Comparison of ENCODE assay signal across 14 cellular contexts in genomic region chr2:974454-974853, GRCh38. TPM values are rescaled to one million over a fixed set of nuclear protein-coding genes. Genes with fewer than 3 reads are reported as not detected.
DNase-seq lines count a peak whose midpoint lies in the region; ATAC-seq and TF ChIP-seq lines count a peak whose summit lies in the region.
"Had no signal": no experiment of that assay in that cellular context is flagged by ENCODE, and none has a peak within 500 bp of the region (broad histone marks: within the 10 kb centered on the region; RNA-seq: fewer than 3 reads in every experiment).

No MANE protein-coding gene starts in this region.

- no peak for TF ChIP-seq CTCF in lower lobe of right lung (IDR thresholded peaks at IDR 0.05)

- H3K27ac ChIP-seq in lower lobe of right lung, result no peak overlapping the region
- H3K27ac ChIP-seq: GM23248, KMS-11, transverse colon had no signal

- peaks cover 26% of the 10 kb centered on the region for H3K27me3 Mint-ChIP-seq in activated T-cell treated with anti-CD3 and anti-CD28 coated beads, Interleukin-2, amount 50 U/mL, for 24 hours
- no peaks in the 10 kb centered on the region for H3K27me3 Mint-ChIP-seq in activated naive CD8-positive, alpha-beta T cell

- peak overlapping the region; percentile 56 for H3K27ac Mint-ChIP-seq in activated T-cell treated with anti-CD3 and anti-CD28 coated beads, Interleukin-2, amount 50 U/mL, for 24 hours
- peak overlapping the region; percentile 79 for H3K27ac Mint-ChIP-seq in activated naive CD8-positive, alpha-beta T cell

- H3K4me3 Mint-ChIP-seq in activated T-cell treated with anti-CD3 and anti-CD28 coated beads, Interleukin-2, amount 50 U/mL, for 24 hours, result peak overlapping the region; percentile 28
- peak overlapping the region; percentile 71 for H3K4me3 Mint-ChIP-seq in activated naive CD8-positive, alpha-beta T cell

- peaks cover 7% of the 10 kb centered on the region for H3K27me3 ChIP-seq in lower lobe of right lung (ENCODE audit: low read depth)
- H3K27me3 ChIP-seq: transverse colon had no signal

- H3K4me1 ChIP-seq in lower lobe of right lung, result peaks cover 3% of the 10 kb centered on the region
- H3K4me1 ChIP-seq: transverse colon had no signal

- peaks cover 40% of the 10 kb centered on the region for H3K4me1 Mint-ChIP-seq in activated T-cell treated with anti-CD3 and anti-CD28 coated beads, Interleukin-2, amount 50 U/mL, for 24 hours (ENCODE audit: low read depth)
- H3K4me1 Mint-ChIP-seq in activated naive CD8-positive, alpha-beta T cell (ENCODE audit: low read depth), result peaks cover 83% of the 10 kb centered on the region

- ATAC-seq in HG03460 (IDR thresholded peaks at IDR 0.05; ENCODE audit: unreplicated experiment) (peak; percentile 19), HG03521 (IDR thresholded peaks at IDR 0.05; ENCODE audit: unreplicated experiment) (no peak), GM19023 (IDR thresholded peaks at IDR 0.05; ENCODE audit: unreplicated experiment) (no peak), lower lobe of right lung (no peak)

- H3K36me3 ChIP-seq in lower lobe of right lung, result no peaks in the 10 kb centered on the region
- H3K36me3 ChIP-seq: transverse colon had no signal

- no peak overlapping the region for H3K4me3 ChIP-seq in lower lobe of right lung
- H3K4me3 ChIP-seq: GM23248, transverse colon had no signal

- no peak for DNase-seq in activated T-cell treated with anti-CD3 and anti-CD28 coated beads, Interleukin-2, amount 50 U/mL, for 24 hours
- DNase-seq in activated T-cell treated with anti-CD3 and anti-CD28 coated beads for 4 hours (no peak), non-pigmented ciliary epithelial cell (ENCODE audit: low read depth) (peak; percentile 10), lower lobe of right lung (no peak)
- DNase-seq: GM23248, hypothalamus, midbrain, transverse colon had no signal

- intact Hi-C loops in lower lobe of right lung (cut with DNase I), result no loop called here

- H3K9me3 ChIP-seq in lower lobe of right lung, result no peaks in the 10 kb centered on the region
- H3K9me3 ChIP-seq: transverse colon had no signal

- no peaks in the 10 kb centered on the region for H3K36me3 Mint-ChIP-seq in activated T-cell treated with anti-CD3 and anti-CD28 coated beads, Interleukin-2, amount 50 U/mL, for 24 hours (ENCODE audit: low read depth)
- peaks cover 19% of the 10 kb centered on the region for H3K36me3 Mint-ChIP-seq in activated naive CD8-positive, alpha-beta T cell

- peaks cover 16% of the 10 kb centered on the region for H3K9me3 Mint-ChIP-seq in activated T-cell treated with anti-CD3 and anti-CD28 coated beads, Interleukin-2, amount 50 U/mL, for 24 hours
- peaks cover 15% of the 10 kb centered on the region for H3K9me3 Mint-ChIP-seq in activated naive CD8-positive, alpha-beta T cell (ENCODE audit: low read depth)

RNA-seq across cellular contexts. Expression of gene SNTG2, which starts 23.8 kb away (rescaled TPM):
- 1.4 TPM for total RNA-seq in lower lobe of right lung
- total RNA-seq: endothelial cell of umbilical vein, GM23248 had no signal
